Comparison of ENCODE assay signal across 18 cellular contexts in the genomic region with DNA sequence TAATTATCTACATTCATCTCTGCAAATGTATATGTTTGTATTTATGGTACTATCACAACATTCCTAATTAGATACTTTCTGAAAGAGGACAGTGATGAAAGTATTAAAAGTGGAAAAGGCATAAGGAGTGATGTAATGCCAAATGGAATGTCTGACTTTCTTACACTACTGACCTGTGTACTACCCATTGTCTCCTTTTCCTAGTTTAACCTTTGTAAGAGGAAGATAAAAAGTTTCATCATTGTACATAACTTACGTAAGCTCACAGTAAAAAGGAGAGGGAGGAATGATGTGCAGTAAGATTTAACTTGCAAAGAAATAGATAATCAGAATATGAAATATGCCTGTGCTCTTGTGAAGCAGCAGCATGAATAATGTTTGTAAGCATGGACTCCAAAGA. TPM values are rescaled to one million over a fixed set of nuclear protein-coding genes. Genes with fewer than 3 reads are reported as not detected.
DNase-seq lines count a peak whose midpoint lies in the region; ATAC-seq and TF ChIP-seq lines count a peak whose summit lies in the region.
"Had no signal": no experiment of that assay in that cellular context is flagged by ENCODE, and none has a peak within 500 bp of the region (broad histone marks: within the 10 kb centered on the region; RNA-seq: fewer than 3 reads in every experiment).

No MANE protein-coding gene starts in this region.

- no peak overlapping the region for H4K8ac ChIP-seq in IMR-90 (ENCODE audit: low read depth in 2 of 2, low read length in 2 of 2)

- CTCF ChIA-PET in IMR-90 (lab: Yijun Ruan, JAX): interaction anchor here (0.6 kb wide), 1 partner anchor 21 kb away, joined by 3 read pairs; no protein-coding TSS in a partner anchor

- H2BK15ac ChIP-seq in IMR-90 (ENCODE audit: low read depth, low read length): no peak overlapping the region

- H4K20me1 ChIP-seq in IMR-90 (ENCODE audit: insufficient read depth, low read length): no peaks in the 10 kb centered on the region

- H3K4ac ChIP-seq in IMR-90 (ENCODE audit: low read depth, low read length): no peak overlapping the region

- H3K18ac ChIP-seq in IMR-90 (ENCODE audit: low read depth, low read length): no peak overlapping the region

- H2BK5ac ChIP-seq in IMR-90 (ENCODE audit: low read depth, low read length, poor library complexity, severe bottlenecking): no peak overlapping the region

- intact Hi-C loops in IMR-90 (cut with micrococcal nuclease): no loop called here
- intact Hi-C loops in cardiac septum (cut with DNase I): no loop called here

- TF ChIP-seq POLR2A in IMR-90 (IDR thresholded peaks at IDR 0.05; ENCODE audit: low read depth, low read length) (no peak), gastroesophageal sphincter (IDR thresholded peaks at IDR 0.05) (no peak)

- H4K5ac ChIP-seq in IMR-90 (ENCODE audit: low read depth, low read length): no peak overlapping the region

- no peak overlapping the region for H4K91ac ChIP-seq in IMR-90 (ENCODE audit: insufficient read depth, low read depth, low read length)

- H3K36me3 ChIP-seq in IMR-90 (ENCODE audit: control insufficient read depth, insufficient read depth, low read length) (peaks cover 4% of the 10 kb centered on the region), gastroesophageal sphincter (peaks cover 0 to 17% of the 10 kb centered on the region in 2 donors)

- ATAC-seq in IMR-90 (ENCODE audit: low read depth): no peak
- ATAC-seq in gastroesophageal sphincter: no peak

- DNase-seq in IMR-90: no peak
- peak; percentile 6 for DNase-seq in astrocyte of the spinal cord (ENCODE audit: low read depth, low spot score)
- peak; percentile 2 for DNase-seq in epithelial cell of esophagus (ENCODE audit: low read depth)
- DNase-seq in renal cortical epithelial cell (ENCODE audit: low read depth): peak; percentile 18
- DNase-seq in cardiac septum (ENCODE audit: low spot score): no peak
- DNase-seq in GM03348 (ENCODE audit: low spot score): no peak
- no peak for DNase-seq in GM13976 (ENCODE audit: low spot score)
- DNase-seq: ACHN; C1 segment of cervical spinal cord; CD4-positive, alpha-beta T cell; DMS153; DMS79 treated with DMSO at 0.1 percent for 48 hours; EL; HCEC 1CT; HFFc6 had no signal

- H2AK5ac ChIP-seq in IMR-90 (ENCODE audit: low read depth, low read length): no peak overlapping the region

- H3K56ac ChIP-seq in IMR-90 (ENCODE audit: extremely low read depth, insufficient read depth, low read length): no peak overlapping the region

- H3K9ac ChIP-seq in IMR-90 (ENCODE audit: low read depth, low read length): no peak overlapping the region

- dilution Hi-C loops in IMR-90 (cut with HindIII; ENCODE audit: low sequenced_read_pairs, unreplicated experiment): no loop called here

- H2AFZ ChIP-seq in IMR-90 (replicated peaks; ENCODE audit: low read length, poor library complexity): no peak overlapping the region

- 0 out of 2 replicates have a peak, but pooled peaks cover 4% of the 10 kb centered on the region for H3K9me1 ChIP-seq in IMR-90 (ENCODE audit: insufficient read depth, low read length)

- POLR2A ChIA-PET in IMR-90 (lab: Charles Lee; ENCODE audit: unreplicated experiment): no interaction called here

- no peak overlapping the region for H3K23ac ChIP-seq in IMR-90 (ENCODE audit: low read depth, low read length)

- no peak overlapping the region for H2BK20ac ChIP-seq in IMR-90 (ENCODE audit: low read depth, low read length)

- no peak overlapping the region for H3K4me2 ChIP-seq in IMR-90 (ENCODE audit: low read depth, low read length)

- no peak overlapping the region for H3K4me3 ChIP-seq in IMR-90 (ENCODE audit: insufficient read depth, low read depth, low read length)
- no peak overlapping the region for H3K4me3 ChIP-seq in astrocyte of the spinal cord (ENCODE audit: low read depth, low read length)
- no peak overlapping the region for H3K4me3 ChIP-seq in epithelial cell of esophagus (ENCODE audit: low read length)
- no peak overlapping the region for H3K4me3 ChIP-seq in gastroesophageal sphincter

- in situ Hi-C loops in IMR-90 (cut with MboI; ENCODE audit: low sequenced_read_pairs): no loop called here
- in situ Hi-C loops in astrocyte of the spinal cord (cut with HindIII; ENCODE audit: low sequenced_read_pairs): no loop called here
- in situ Hi-C loops in GM13976 (cut with MboI; ENCODE audit: low sequenced_read_pairs, unreplicated experiment): no loop called here

- H2AK9ac ChIP-seq in IMR-90 (replicated peaks; ENCODE audit: low read depth, low read length, poor library complexity): no peak overlapping the region

- H2BK120ac ChIP-seq in IMR-90 (ENCODE audit: low read depth, low read length): no peak overlapping the region

- no TSS peak for BruUV-seq in IMR-90 (replicated peaks; lab: Mats Ljungman, UMichigan)

- no CpG with 5 or more reads among the region's 1 CpG for WGBS in IMR-90 (ENCODE audit: extremely low coverage in 2 of 2, insufficient read length in 1 of 2), 2 experiments
- WGBS in gastroesophageal sphincter (ENCODE audit: low coverage in 1 of 2), 2 donors: 85 to 92% methylated on average over 1 of the region's 1 CpG

- H3K27me3 ChIP-seq in IMR-90 (ENCODE audit: control insufficient read depth, insufficient read depth, low read length) (no peaks in the 10 kb centered on the region), gastroesophageal sphincter (no peaks in the 10 kb centered on the region)

- H3K4me1 ChIP-seq in IMR-90 (ENCODE audit: control insufficient read depth, insufficient read depth, low read length): no peaks in the 10 kb centered on the region
- no peaks in the 10 kb centered on the region for H3K4me1 ChIP-seq in gastroesophageal sphincter

- H3K9me3 ChIP-seq in IMR-90 (ENCODE audit: control insufficient read depth, insufficient read depth, low read length) (no peaks in the 10 kb centered on the region), gastroesophageal sphincter (no peaks in the 10 kb centered on the region)

- H3K27ac ChIP-seq in IMR-90 (ENCODE audit: insufficient read depth, low read length): no peak overlapping the region
- H3K27ac ChIP-seq in gastroesophageal sphincter: no peak overlapping the region
- H3K27ac ChIP-seq: HL-60 had no signal

- no peak overlapping the region for H3K14ac ChIP-seq in IMR-90 (replicated peaks; ENCODE audit: low read depth, low read length)

- H3K79me1 ChIP-seq in IMR-90 (ENCODE audit: low read depth in 1 of 2, low read length in 2 of 2): no peaks in the 10 kb centered on the region; a peak in 1 of 4 replicates

- TF ChIP-seq EP300 in gastroesophageal sphincter (IDR thresholded peaks at IDR 0.05): no peak

- TF ChIP-seq RAD21 in IMR-90 (IDR thresholded peaks at IDR 0.05; ENCODE audit: low read length): no peak

- TF ChIP-seq CTCF in IMR-90 (conservative IDR thresholded peaks at IDR 0.05; ENCODE audit: low read depth, low read length) (no peak), astrocyte of the spinal cord (IDR thresholded peaks at IDR 0.05; ENCODE audit: low read depth, low read length) (no peak), epithelial cell of esophagus (IDR thresholded peaks at IDR 0.05; ENCODE audit: insufficient read depth, low read depth, low read length, missing control alignments) (no peak), gastroesophageal sphincter (IDR thresholded peaks at IDR 0.05) (no peak), GM13976 (IDR thresholded peaks at IDR 0.05; ENCODE audit: borderline replicate concordance, control extremely low read depth, extremely low read depth, insufficient read depth, missing control alignments) (no peak)

TF ChIP-seq in IMR-90, 13 proteins besides CTCF, POLR2A, EP300 and RAD21:
- TF ChIP-seq CEBPB (IDR thresholded peaks at IDR 0.05; ENCODE audit: low read depth, low read length) (0 out of 2 replicates have a peak, but pooled peaks have one; percentile 12), NFE2L2 (IDR thresholded peaks at IDR 0.05; ENCODE audit: low read depth, low read length) (no peak)

RNA-seq across cellular contexts. Expression of gene SOX5, which starts 55.9 kb away (rescaled TPM):
- total RNA-seq in IMR-90 (2012; rRNA removed): 11.9 and 13.1 TPM in 2 replicates
- 1.1 and 1.6 TPM in 2 replicates for polyA plus RNA-seq in IMR-90 (2012; rRNA removed)
- 1.2 and 1.7 TPM in 2 replicates for polyA plus RNA-seq in IMR-90 (2012; cell fraction: cytosol; rRNA removed)
- 3.3 and 4.5 TPM in 2 replicates for polyA plus RNA-seq in IMR-90 (2012; cell fraction: nucleus; rRNA removed; ENCODE audit: low replicate concordance)
- total RNA-seq in renal cortical epithelial cell: 1.0 TPM in 1 of 2 replicates, not detected in the other
- total RNA-seq in gastroesophageal sphincter: 10 to 100 TPM in 2 of 4 donors, 1 to 10 TPM in 2; 4.9 to 69.9 (median 18.1) TPM
- 2.2 TPM for total RNA-seq in cardiac septum
- total RNA-seq: A172; CD4-positive, alpha-beta T cell; HFFc6 had no signal

Comparison
In these comparisons a context has a peak if more than half of its experiments do, and no peak if none do; other contexts are left out.
1. DNase-seq: peak in astrocyte of the spinal cord (single experiment), epithelial cell of esophagus (single experiment) and renal cortical epithelial cell (single experiment); none in IMR-90 (single experiment), cardiac septum (single experiment), GM03348 (single experiment) and GM13976 (single experiment).